In genomic region chr1:66503841-66504470, GRCh38 we compare ENCODE assay signal across 8 cellular contexts. TPM values are rescaled to one million over a fixed set of nuclear protein-coding genes. Genes with fewer than 3 reads are reported as not detected.
DNase-seq lines count a peak whose midpoint lies in the region; ATAC-seq and TF ChIP-seq lines count a peak whose summit lies in the region.

No MANE protein-coding gene starts in this region.

- POLR2A ChIA-PET in activated CD8-positive, alpha-beta T cell treated with anti-CD3 and anti-CD28 coated beads for 36 hours (lab: Charles Lee): interaction anchor here (0.5 kb wide), 1 partner anchor 1110 kb away, joined by 3 read pairs; no protein-coding TSS in a partner anchor

- CTCF ChIA-PET in activated CD8-positive, alpha-beta T cell treated with anti-CD3 and anti-CD28 coated beads for 36 hours (lab: Charles Lee): interaction anchor here (0.5 to 3.8 kb wide), 40 partner anchors 8 to 817 kb away, joined by 3 to 38 read pairs (median 4); partner anchors contain the start of gene SGIP1

- no peak overlapping the region for H3K27ac ChIP-seq in psoas muscle

- no peaks in the 10 kb centered on the region for H3K9me3 Mint-ChIP-seq in activated CD8-positive, alpha-beta T cell treated with anti-CD3 and anti-CD28 coated beads for 36 hours

- H3K4me1 ChIP-seq in psoas muscle: no peaks in the 10 kb centered on the region

- no peaks in the 10 kb centered on the region for H3K27me3 ChIP-seq in psoas muscle (ENCODE audit: insufficient read depth in 3 of 3, low read length in 2 of 3)

- H3K36me3 ChIP-seq in psoas muscle (ENCODE audit: insufficient read depth in 1 of 2, low read depth in 1 of 2): no peaks in the 10 kb centered on the region

- H3K27me3 Mint-ChIP-seq in activated CD8-positive, alpha-beta T cell treated with anti-CD3 and anti-CD28 coated beads for 36 hours: peaks cover 11% of the 10 kb centered on the region

- H3K4me3 ChIP-seq in psoas muscle: no peak overlapping the region

- TF ChIP-seq CTCF in activated CD8-positive, alpha-beta T cell treated with anti-CD3 and anti-CD28 coated beads for 36 hours (IDR thresholded peaks at IDR 0.05): peak; percentile 80
- peak; percentile 53 for TF ChIP-seq CTCF in psoas muscle (IDR thresholded peaks at IDR 0.05)

- no peaks in the 10 kb centered on the region for H3K36me3 Mint-ChIP-seq in activated CD8-positive, alpha-beta T cell treated with anti-CD3 and anti-CD28 coated beads for 36 hours (ENCODE audit: low read depth)

- DNase-seq in COLO829 (ENCODE audit: low spot score) (peak; percentile 31), NCI-H345 treated with DMSO at 0.1 percent for 48 hours (lab: John Stamatoyannopoulos, UW; ENCODE audit: unreplicated experiment) (peak; percentile 25), globus pallidus (ENCODE audit: low spot score) (peak; percentile 54), psoas muscle (no peak)
- DNase-seq in activated CD8-positive, alpha-beta T cell treated with anti-CD3 and anti-CD28 coated beads for 36 hours: peak; percentile 70

- no peak overlapping the region for H3K27ac Mint-ChIP-seq in activated CD8-positive, alpha-beta T cell treated with anti-CD3 and anti-CD28 coated beads for 36 hours

- ATAC-seq in GM19035 (IDR thresholded peaks at IDR 0.05; ENCODE audit: unreplicated experiment) (peak; percentile 87), HG03196 (IDR thresholded peaks at IDR 0.05; ENCODE audit: unreplicated experiment) (peak; percentile 84), psoas muscle (peak in 2 of 4 donors; percentile 54 to 59), GM21576 (IDR thresholded peaks at IDR 0.05; ENCODE audit: unreplicated experiment) (no peak)
- ATAC-seq in activated CD8-positive, alpha-beta T cell treated with anti-CD3 and anti-CD28 coated beads for 36 hours: peak; percentile 74

- intact Hi-C loops in activated CD8-positive, alpha-beta T cell treated with anti-CD3 and anti-CD28 coated beads for 36 hours (cut with micrococcal nuclease): loop anchor here (5.0 kb wide), 1 partner anchor 262 kb away; no protein-coding TSS in a partner anchor
- intact Hi-C loops in psoas muscle (cut with DNase I): loop anchor here in 1 of 2 donors (5.0 kb wide), 1 partner anchor 252 kb away; no protein-coding TSS in a partner anchor

- no peaks in the 10 kb centered on the region for H3K4me1 Mint-ChIP-seq in activated CD8-positive, alpha-beta T cell treated with anti-CD3 and anti-CD28 coated beads for 36 hours (ENCODE audit: low read depth)

- H3K9me3 ChIP-seq in psoas muscle: no peaks in the 10 kb centered on the region

- WGBS in psoas muscle, 3 donors: 46 to 61% (median 58%) methylated on average over 3 of the region's 3 CpGs

- no peak overlapping the region for H3K4me3 Mint-ChIP-seq in activated CD8-positive, alpha-beta T cell treated with anti-CD3 and anti-CD28 coated beads for 36 hours

RNA-seq across cellular contexts. Expression of gene SGIP1, which starts 30.0 kb away (rescaled TPM):
- total RNA-seq in activated CD8-positive, alpha-beta T cell treated with anti-CD3 and anti-CD28 coated beads for 36 hours: not detected
- total RNA-seq in psoas muscle: 1 to 10 TPM in 3 of 4 donors, under 1 TPM in 1; 0.74 to 3.7 (median 1.6) TPM
- 1 to 10 TPM in 2 of 3 donors, under 1 TPM in 1; 0.79 to 1.5 (median 1.0) TPM for polyA plus RNA-seq in psoas muscle

Comparison
In these comparisons a context has a peak if more than half of its experiments do, and no peak if none do; other contexts are left out.
1. DNase-seq: peak in COLO829 (single experiment), NCI-H345 treated with DMSO at 0.1 percent for 48 hours (single experiment), activated CD8-positive, alpha-beta T cell treated with anti-CD3 and anti-CD28 coated beads for 36 hours (single experiment) and globus pallidus (single experiment); none in psoas muscle (0 of 2).